ENCODE assay signal across 8 cellular contexts in genomic region chr16:3173892-3174617, GRCh38. TPM values are rescaled to one million over a fixed set of nuclear protein-coding genes. Genes with fewer than 3 reads are reported as not detected.
DNase-seq lines count a peak whose midpoint lies in the region; ATAC-seq and TF ChIP-seq lines count a peak whose summit lies in the region.

No MANE protein-coding gene starts in this region.

- no peak overlapping the region for H3K27ac ChIP-seq in CD8-positive, alpha-beta memory T cell (ENCODE audit: low read depth, low read length)

- DNase-seq in CD8-positive, alpha-beta memory T cell, result no peak
- DNase-seq in SHP77 (lab: John Stamatoyannopoulos, UW) (peak; percentile 70), fibroblast of mammary gland (ENCODE audit: low read depth) (no peak), NCI-H2081 treated with DMSO at 0.1 percent for 48 hours (lab: John Stamatoyannopoulos, UW) (no peak), AML-193 (lab: John Stamatoyannopoulos, UW) (no peak), NCI-H187 treated with DMSO at 0.1 percent for 48 hours (lab: John Stamatoyannopoulos, UW) (no peak)

- H3K9me3 ChIP-seq in CD8-positive, alpha-beta memory T cell (ENCODE audit: low read length), result no peaks in the 10 kb centered on the region

- peaks cover 35% of the 10 kb centered on the region for H3K4me1 ChIP-seq in CD8-positive, alpha-beta memory T cell (ENCODE audit: insufficient read depth, low read length)

- no peaks in the 10 kb centered on the region for H3K36me3 Mint-ChIP-seq in CD8-positive, alpha-beta memory T cell

- peak overlapping the region in 2 of 8 donors; percentile 38 to 43 for H3K27ac Mint-ChIP-seq in CD8-positive, alpha-beta memory T cell

- H3K4me3 Mint-ChIP-seq in CD8-positive, alpha-beta memory T cell, result peak overlapping the region; percentile 14 to 44 (median 27)

- TF ChIP-seq CTCF in fibroblast of mammary gland (conservative IDR thresholded peaks at IDR 0.05; ENCODE audit: control insufficient read depth, insufficient read depth, low read depth, low read length), result peak; percentile 34

- peaks cover 48 to 53% of the 10 kb centered on the region in 2 donors for H3K27me3 Mint-ChIP-seq in CD8-positive, alpha-beta memory T cell

- CTCF ChIA-PET in CD8-positive, alpha-beta memory T cell (lab: Charles Lee), result interaction anchor here (1.4 kb wide), 1 partner anchor 69 kb away, joined by 3 read pairs; no protein-coding TSS in a partner anchor

- ATAC-seq in GM21825 (IDR thresholded peaks at IDR 0.05; ENCODE audit: unreplicated experiment) (peak; percentile 36), GM18520 (IDR thresholded peaks at IDR 0.05; ENCODE audit: unreplicated experiment) (no peak)

- POLR2A ChIA-PET in CD8-positive, alpha-beta memory T cell (lab: Charles Lee), result interaction anchor here (0.6 kb wide), 1 partner anchor 13 kb away, joined by 3 read pairs; no protein-coding TSS in a partner anchor

- peaks cover 31 to 45% (median 43%) of the 10 kb centered on the region in 3 donors for H3K4me1 Mint-ChIP-seq in CD8-positive, alpha-beta memory T cell

- H3K9me3 Mint-ChIP-seq in CD8-positive, alpha-beta memory T cell, result peaks cover 0 to 2% (median 0%) of the 10 kb centered on the region in 5 donors

- no peaks in the 10 kb centered on the region for H3K36me3 ChIP-seq in CD8-positive, alpha-beta memory T cell (ENCODE audit: insufficient read depth, low read length)

- peaks cover 42% of the 10 kb centered on the region for H3K27me3 ChIP-seq in CD8-positive, alpha-beta memory T cell (ENCODE audit: insufficient read depth, low read length, poor library complexity, severe bottlenecking)

- H3K4me3 ChIP-seq in CD8-positive, alpha-beta memory T cell (ENCODE audit: low read length), result no peak overlapping the region
- H3K4me3 ChIP-seq in fibroblast of mammary gland (ENCODE audit: control insufficient read depth, low read depth, low read length), result peak overlapping the region; percentile 27

RNA-seq across cellular contexts. Expression of gene OR1F1, which starts 13.9 kb away (rescaled TPM):
- not detected for total RNA-seq in CD8-positive, alpha-beta memory T cell
- not detected for polyA plus RNA-seq in CD8-positive, alpha-beta memory T cell

RNA-seq across cellular contexts. Expression of gene ZNF213, which starts 39.2 kb away (rescaled TPM):
- 10 to 100 TPM; 10.4 to 10.5 TPM for total RNA-seq in CD8-positive, alpha-beta memory T cell
- polyA plus RNA-seq in CD8-positive, alpha-beta memory T cell, result 3.8 TPM

Comparison
In these comparisons a context has a peak if more than half of its experiments do, and no peak if none do; other contexts are left out.
1. DNase-seq: peak in SHP77 (2 of 2); none in CD8-positive, alpha-beta memory T cell (0 of 5), fibroblast of mammary gland (single experiment), NCI-H2081 treated with DMSO at 0.1 percent for 48 hours (single experiment), AML-193 (0 of 2) and NCI-H187 treated with DMSO at 0.1 percent for 48 hours (single experiment).